9 cellular contexts compared by ENCODE assay signal in genomic region chr3:193040836-193041672, GRCh38.
DNase-seq lines count a peak whose midpoint lies in the region; ATAC-seq and TF ChIP-seq lines count a peak whose summit lies in the region.
"Had no signal": no experiment of that assay in that cellular context is flagged by ENCODE, and none has a peak within 500 bp of the region (broad histone marks: within the 10 kb centered on the region; RNA-seq: fewer than 3 reads in every experiment).

No MANE protein-coding gene starts in this region.

- TF ChIP-seq CTCF in CD8-positive, alpha-beta T cell (IDR thresholded peaks at IDR 0.05) = peak; percentile 36
- TF ChIP-seq CTCF in LNCaP clone FGC (IDR thresholded peaks at IDR 0.05; ENCODE audit: control insufficient read depth, extremely low read depth, insufficient read depth) (peak; percentile 45), fibroblast of mammary gland (conservative IDR thresholded peaks at IDR 0.05; ENCODE audit: control insufficient read depth, insufficient read depth, low read depth, low read length) (peak; percentile 54)

- DNase-seq in CD8-positive, alpha-beta T cell = no peak
- peak; percentile 21 for DNase-seq in LNCaP clone FGC (ENCODE audit: low read depth)
- DNase-seq in RPMI7951 (ENCODE audit: low read depth) = peak; percentile 46
- DNase-seq in fibroblast of mammary gland (ENCODE audit: low read depth) = peak; percentile 55
- DNase-seq in retina = peak; percentile 28
- no peak for DNase-seq in NK-92 treated with Interleukin-12 subunit alpha and Interleukin-12 subunit beta, amount 100 ng/mL, for 24 hours (lab: John Stamatoyannopoulos, UW)

- no peaks in the 10 kb centered on the region for H3K27me3 ChIP-seq in CD8-positive, alpha-beta T cell (ENCODE audit: insufficient read depth, low read length)

- H3K4me1 ChIP-seq in CD8-positive, alpha-beta T cell (ENCODE audit: insufficient read depth, low read length) = no peaks in the 10 kb centered on the region

- H3K27ac ChIP-seq in CD8-positive, alpha-beta T cell (ENCODE audit: low read depth, low read length) = no peak overlapping the region

- intact Hi-C loops in CD8-positive, alpha-beta T cell (cut with DNase I, micrococcal nuclease) = loop anchor here (1.0 to 2.0 kb wide), 3 partner anchors 225 to 574 kb away; no protein-coding TSS in a partner anchor

- H3K27me3 Mint-ChIP-seq in CD8-positive, alpha-beta T cell (ENCODE audit: low read depth) = no peaks in the 10 kb centered on the region

- no peaks in the 10 kb centered on the region for H3K4me1 Mint-ChIP-seq in CD8-positive, alpha-beta T cell (ENCODE audit: low read depth)

- no peaks in the 10 kb centered on the region for H3K9me3 ChIP-seq in CD8-positive, alpha-beta T cell (ENCODE audit: low read length)

- no peak for ATAC-seq in CD8-positive, alpha-beta T cell
- ATAC-seq in GM18909 (IDR thresholded peaks at IDR 0.05; ENCODE audit: poor library complexity, unreplicated experiment) = peak; percentile 57
- no peak for ATAC-seq in GM19324 (IDR thresholded peaks at IDR 0.05; ENCODE audit: low FRiP score, unreplicated experiment)

- H3K9me3 Mint-ChIP-seq in CD8-positive, alpha-beta T cell = peaks cover 4% of the 10 kb centered on the region

- H3K4me3 ChIP-seq in CD8-positive, alpha-beta T cell (ENCODE audit: low read depth, low read length) = no peak overlapping the region
- H3K4me3 ChIP-seq in LNCaP clone FGC (ENCODE audit: low read depth, low read length) = no peak overlapping the region
- no peak overlapping the region for H3K4me3 ChIP-seq in fibroblast of mammary gland (ENCODE audit: control insufficient read depth, low read depth, low read length)
- H3K4me3 ChIP-seq: lung had no signal

- CTCF ChIA-PET in CD8-positive, alpha-beta T cell (lab: Charles Lee) = interaction anchor here (0.9 to 2.7 kb wide), 8 partner anchors 15 to 228 kb away, joined by 3 to 30 read pairs (median 4); no protein-coding TSS in a partner anchor

- H3K36me3 ChIP-seq in CD8-positive, alpha-beta T cell (ENCODE audit: insufficient read depth, low read length) = no peaks in the 10 kb centered on the region

- no peaks in the 10 kb centered on the region for H3K36me3 Mint-ChIP-seq in CD8-positive, alpha-beta T cell

- H3K27ac Mint-ChIP-seq in CD8-positive, alpha-beta T cell = no peak overlapping the region

- POLR2A ChIA-PET in CD8-positive, alpha-beta T cell (lab: Charles Lee) = interaction anchor here (0.7 kb wide), 1 partner anchor 116 kb away, joined by 4 read pairs; no protein-coding TSS in a partner anchor

- H3K4me3 Mint-ChIP-seq in CD8-positive, alpha-beta T cell = no peak overlapping the region

Comparison
In these comparisons a context has a peak if more than half of its experiments do, and no peak if none do; other contexts are left out.
1. DNase-seq: peak in LNCaP clone FGC (single experiment), RPMI7951 (single experiment), fibroblast of mammary gland (single experiment) and retina (single experiment); none in CD8-positive, alpha-beta T cell (0 of 7) and NK-92 treated with Interleukin-12 subunit alpha and Interleukin-12 subunit beta, amount 100 ng/mL, for 24 hours (single experiment).
2. Peak in every context shown above with its lines, with median percentiles within 50 percentile points of each other: CTCF ChIP-seq.